In genomic region chr19:45972081-45972943, GRCh38 we compare ENCODE assay signal across 9 cellular contexts. TPM values are rescaled to one million over a fixed set of nuclear protein-coding genes. Genes with fewer than 3 reads are reported as not detected.
DNase-seq lines count a peak whose midpoint lies in the region; ATAC-seq and TF ChIP-seq lines count a peak whose summit lies in the region.
"Had no signal": no experiment of that assay in that cellular context is flagged by ENCODE, and none has a peak within 500 bp of the region (broad histone marks: within the 10 kb centered on the region; RNA-seq: fewer than 3 reads in every experiment).

No MANE protein-coding gene starts in this region.

- POLR2A ChIA-PET in CD4-positive, alpha-beta memory T cell (lab: Charles Lee; ENCODE audit: partially characterized antibody) = no interaction called here

- H3K4me1 ChIP-seq in CD4-positive, alpha-beta memory T cell (ENCODE audit: insufficient read depth, low read length) = peaks cover 24% of the 10 kb centered on the region
- H3K4me1 ChIP-seq in endodermal cell (ENCODE audit: control insufficient read depth, insufficient read depth, low read length) = no peaks in the 10 kb centered on the region

- no peak overlapping the region for H3K9ac ChIP-seq in endodermal cell (ENCODE audit: extremely low read depth, low read length, poor library complexity, severe bottlenecking)

- WGBS in endodermal cell (ENCODE audit: insufficient coverage in 1 of 2, insufficient read length in 1 of 2), 2 experiments = 63 to 72% methylated on average over 7 to 14 of the region's 18 CpGs

- CTCF ChIA-PET in CD4-positive, alpha-beta memory T cell (lab: Charles Lee; ENCODE audit: partially characterized antibody) = no interaction called here

- no peaks in the 10 kb centered on the region for H3K36me3 Mint-ChIP-seq in CD4-positive, alpha-beta memory T cell
- no peaks in the 10 kb centered on the region for H3K36me3 Mint-ChIP-seq in T-helper 1 cell treated with Interleukin-12 subunit alpha and Interleukin-12 subunit beta and Interleukin-4 antibody, amounts not matched to agents 30 μg/mL and 1 μg/mL, for 36 hours (ENCODE audit: low read depth)
- H3K36me3 Mint-ChIP-seq in endodermal cell (ENCODE audit: low read depth) = no peaks in the 10 kb centered on the region

- no peaks in the 10 kb centered on the region for H3K36me3 ChIP-seq in CD4-positive, alpha-beta memory T cell (ENCODE audit: insufficient read depth, low read length)
- H3K36me3 ChIP-seq in endodermal cell (ENCODE audit: control insufficient read depth, insufficient read depth, low read length) = no peaks in the 10 kb centered on the region

- no peak overlapping the region for H3K27ac ChIP-seq in CD4-positive, alpha-beta memory T cell (ENCODE audit: low read depth, low read length)
- no peak overlapping the region for H3K27ac ChIP-seq in endodermal cell (ENCODE audit: low read depth, low read length)

- H3K27me3 Mint-ChIP-seq in CD4-positive, alpha-beta memory T cell = peaks cover 48 to 64% of the 10 kb centered on the region in 2 donors
- H3K27me3 Mint-ChIP-seq in T-helper 1 cell treated with Interleukin-12 subunit alpha and Interleukin-12 subunit beta and Interleukin-4 antibody, amounts not matched to agents 30 μg/mL and 1 μg/mL, for 36 hours (ENCODE audit: low read depth) = peaks cover 70% of the 10 kb centered on the region
- H3K27me3 Mint-ChIP-seq in endodermal cell (ENCODE audit: insufficient read depth) = peaks cover 91% of the 10 kb centered on the region

- intact Hi-C loops in CD4-positive, alpha-beta memory T cell (cut with micrococcal nuclease) = no loop called here

- H3K27ac Mint-ChIP-seq in CD4-positive, alpha-beta memory T cell = peak overlapping the region in 4 of 7 donors; percentile 14 to 75 (median 26)
- H3K27ac Mint-ChIP-seq in T-helper 1 cell treated with Interleukin-12 subunit alpha and Interleukin-12 subunit beta and Interleukin-4 antibody, amounts not matched to agents 30 μg/mL and 1 μg/mL, for 36 hours = peak overlapping the region; percentile 21
- no peak overlapping the region for H3K27ac Mint-ChIP-seq in endodermal cell

- H3K4me3 ChIP-seq in CD4-positive, alpha-beta memory T cell (ENCODE audit: low read length in 2 of 2) = no peak overlapping the region
- H3K4me3 ChIP-seq in endodermal cell (ENCODE audit: low read length) = no peak overlapping the region

- H3K9me3 Mint-ChIP-seq in CD4-positive, alpha-beta memory T cell = peaks cover 0 to 4% (median 0%) of the 10 kb centered on the region in 8 donors
- H3K9me3 Mint-ChIP-seq in T-helper 1 cell treated with Interleukin-12 subunit alpha and Interleukin-12 subunit beta and Interleukin-4 antibody, amounts not matched to agents 30 μg/mL and 1 μg/mL, for 36 hours = no peaks in the 10 kb centered on the region
- no peaks in the 10 kb centered on the region for H3K9me3 Mint-ChIP-seq in endodermal cell

- peaks cover 14 to 23% (median 18%) of the 10 kb centered on the region in 4 donors for H3K4me1 Mint-ChIP-seq in CD4-positive, alpha-beta memory T cell
- peaks cover 16% of the 10 kb centered on the region for H3K4me1 Mint-ChIP-seq in T-helper 1 cell treated with Interleukin-12 subunit alpha and Interleukin-12 subunit beta and Interleukin-4 antibody, amounts not matched to agents 30 μg/mL and 1 μg/mL, for 36 hours (ENCODE audit: low read depth)
- no peaks in the 10 kb centered on the region for H3K4me1 Mint-ChIP-seq in endodermal cell

- no peak for TF ChIP-seq CTCF in endodermal cell (conservative IDR thresholded peaks at IDR 0.05)

- H3K4me3 Mint-ChIP-seq in CD4-positive, alpha-beta memory T cell = peak overlapping the region; percentile 11 to 57 (median 43)
- H3K4me3 Mint-ChIP-seq in T-helper 1 cell treated with Interleukin-12 subunit alpha and Interleukin-12 subunit beta and Interleukin-4 antibody, amounts not matched to agents 30 μg/mL and 1 μg/mL, for 36 hours = peak overlapping the region; percentile 12
- H3K4me3 Mint-ChIP-seq in endodermal cell = peak overlapping the region; percentile 20

- peak; percentile 34 to 80 (median 49) for DNase-seq in CD4-positive, alpha-beta memory T cell
- DNase-seq in endodermal cell (peak; percentile 59), nucleus accumbens (lab: John Stamatoyannopoulos, UW) (peak in 41 of 56 donors; percentile 8 to 86 (median 47)), DMS114 treated with DMSO at 0.1 percent for 48 hours (lab: John Stamatoyannopoulos, UW; ENCODE audit: unreplicated experiment) (no peak), NCI-H2196 treated with DMSO at 0.1 percent for 48 hours (lab: John Stamatoyannopoulos, UW; ENCODE audit: unreplicated experiment) (no peak)

- ATAC-seq in GM21619 (IDR thresholded peaks at IDR 0.05; ENCODE audit: unreplicated experiment) (no peak), GM18909 (IDR thresholded peaks at IDR 0.05; ENCODE audit: poor library complexity, unreplicated experiment) (no peak)

- H3K27me3 ChIP-seq in CD4-positive, alpha-beta memory T cell (ENCODE audit: insufficient read depth, low read length) = peaks cover 27% of the 10 kb centered on the region
- peaks cover 83% of the 10 kb centered on the region for H3K27me3 ChIP-seq in endodermal cell (ENCODE audit: control insufficient read depth, insufficient read depth, low read length, poor library complexity, severe bottlenecking)

- H3K9me3 ChIP-seq in CD4-positive, alpha-beta memory T cell (ENCODE audit: control insufficient read depth in 1 of 2, low read length in 2 of 2) = no peaks in the 10 kb centered on the region
- H3K9me3 ChIP-seq in endodermal cell (ENCODE audit: control insufficient read depth, low read length) = no peaks in the 10 kb centered on the region

RNA-seq across cellular contexts. Expression of gene NOVA2, which starts 1.4 kb away (rescaled TPM):
- total RNA-seq in CD4-positive, alpha-beta memory T cell = not detected
- polyA plus RNA-seq in CD4-positive, alpha-beta memory T cell = not detected
- total RNA-seq in endodermal cell = under 1 TPM; 0.64 to 0.91 TPM
- 25.8 TPM for polyA plus RNA-seq in endodermal cell (2013, experiment 1 of 2)
- 23.3 TPM for polyA plus RNA-seq in endodermal cell (2013, experiment 2 of 2)

RNA-seq across cellular contexts. Expression of gene CCDC61, which starts 23.0 kb away (rescaled TPM):
- 10 to 100 TPM; 37.4 to 39.6 TPM for total RNA-seq in CD4-positive, alpha-beta memory T cell
- 1 to 10 TPM; 6.4 to 9.2 TPM for polyA plus RNA-seq in CD4-positive, alpha-beta memory T cell
- 10 to 100 TPM; 23.2 to 23.6 TPM for total RNA-seq in endodermal cell
- polyA plus RNA-seq in endodermal cell (2013, experiment 1 of 2) = 12.8 TPM
- polyA plus RNA-seq in endodermal cell (2013, experiment 2 of 2) = 9.6 TPM

RNA-seq across cellular contexts. Expression of gene PGLYRP1, which starts 50.5 kb away (rescaled TPM):
- total RNA-seq in CD4-positive, alpha-beta memory T cell = not detected
- not detected for polyA plus RNA-seq in CD4-positive, alpha-beta memory T cell
- total RNA-seq in endodermal cell = not detected
- not detected for polyA plus RNA-seq in endodermal cell (2013, experiment 1 of 2)
- polyA plus RNA-seq in endodermal cell (2013, experiment 2 of 2) = not detected
- total RNA-seq: M059J had no signal

RNA-seq across cellular contexts. Expression of gene NANOS2, which starts 57.7 kb away (rescaled TPM):
- total RNA-seq in CD4-positive, alpha-beta memory T cell = not detected
- not detected for polyA plus RNA-seq in CD4-positive, alpha-beta memory T cell
- total RNA-seq in endodermal cell = not detected
- not detected for polyA plus RNA-seq in endodermal cell (2013, experiment 1 of 2)
- not detected for polyA plus RNA-seq in endodermal cell (2013, experiment 2 of 2)
- total RNA-seq: M059J had no signal

Comparison
In these comparisons a context has a peak if more than half of its experiments do, and no peak if none do; other contexts are left out.
1. DNase-seq: peak in CD4-positive, alpha-beta memory T cell (5 of 5), endodermal cell (single experiment) and nucleus accumbens (41 of 56); none in DMS114 treated with DMSO at 0.1 percent for 48 hours (single experiment) and NCI-H2196 treated with DMSO at 0.1 percent for 48 hours (single experiment).
2. Peak in every context shown above with its lines, with median percentiles within 50 percentile points of each other: H3K4me3 Mint-ChIP-seq.